ENCODE assay signal across 17 cellular contexts in the genomic region with DNA sequence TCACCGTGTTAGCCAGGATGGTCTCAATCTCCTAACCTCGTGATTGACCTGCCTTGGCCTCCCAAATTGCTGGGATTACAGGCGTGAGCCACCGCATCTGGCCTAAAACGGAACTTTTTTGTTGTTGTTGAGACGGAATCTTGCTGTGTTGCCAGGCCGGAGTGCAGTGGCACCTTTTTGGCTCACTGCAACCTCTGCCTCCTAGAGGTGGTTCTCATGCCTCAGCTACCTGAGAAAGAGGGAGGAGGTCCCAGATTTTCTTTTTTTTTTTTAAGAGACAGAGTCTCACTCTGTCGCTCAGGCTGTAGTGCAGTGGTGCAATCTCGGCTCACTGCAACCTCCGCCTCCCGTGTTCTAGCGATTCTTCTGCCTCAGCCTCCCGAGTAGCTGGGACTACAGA. TPM values are rescaled to one million over a fixed set of nuclear protein-coding genes. Genes with fewer than 3 reads are reported as not detected.
DNase-seq lines count a peak whose midpoint lies in the region; ATAC-seq and TF ChIP-seq lines count a peak whose summit lies in the region.
"Had no signal": no experiment of that assay in that cellular context is flagged by ENCODE, and none has a peak within 500 bp of the region (broad histone marks: within the 10 kb centered on the region; RNA-seq: fewer than 3 reads in every experiment).

No MANE protein-coding gene starts in this region.

- H3K9me3 ChIP-seq in right cardiac atrium (ENCODE audit: control insufficient read depth, low read length) (no peaks in the 10 kb centered on the region), right atrium auricular region (no peaks in the 10 kb centered on the region), H9 (ENCODE audit: control insufficient read depth, low read depth, low read length) (no peaks in the 10 kb centered on the region), endodermal cell (ENCODE audit: control insufficient read depth, low read length) (no peaks in the 10 kb centered on the region)

- H3K9me3 Mint-ChIP-seq in H9 (peaks cover 0 to 2% of the 10 kb centered on the region in 2 experiments; a peak in 2 of 5 replicates), endodermal cell (no peaks in the 10 kb centered on the region)
- H3K9me3 Mint-ChIP-seq: CD4-positive, alpha-beta memory T cell had no signal

- 96% methylated on average over 13 of the region's 13 CpGs for WGBS in right cardiac atrium
- WGBS in H9 (ENCODE audit: extremely low coverage, insufficient read length, low lambda C conversion rate) = no CpG with 5 or more reads among the region's 13 CpGs
- 91 to 95% methylated on average over 13 of the region's 13 CpGs for WGBS in endodermal cell (ENCODE audit: insufficient coverage in 1 of 2, insufficient read length in 1 of 2), 2 experiments

- H4K5ac ChIP-seq in H9 (ENCODE audit: insufficient read length, low read depth, low read length) = no peak overlapping the region

- H3K4me1 Mint-ChIP-seq in H9 (peaks cover 6 to 7% of the 10 kb centered on the region in 2 experiments), endodermal cell (no peaks in the 10 kb centered on the region)

- no peak overlapping the region for H2BK20ac ChIP-seq in H9 (ENCODE audit: low read depth, low read length, poor library complexity, severe bottlenecking)

- no peak overlapping the region for H4K8ac ChIP-seq in H9 (replicated peaks; ENCODE audit: insufficient read length, low read depth, low read length)

- H4K91ac ChIP-seq in H9 (ENCODE audit: insufficient read length, low read depth, low read length) = no peak overlapping the region

- H3K4me1 ChIP-seq in right cardiac atrium (ENCODE audit: control insufficient read depth, insufficient read depth, low read length) (peaks cover 12% of the 10 kb centered on the region), right atrium auricular region (peaks cover 0 to 12% of the 10 kb centered on the region in 2 donors), H9 (ENCODE audit: insufficient read depth, low read length) (no peaks in the 10 kb centered on the region; the same call in 1 of the 2 replicates), endodermal cell (ENCODE audit: control insufficient read depth, insufficient read depth, low read length) (no peaks in the 10 kb centered on the region)

- H3K27ac ChIP-seq in right cardiac atrium (ENCODE audit: low read length) (no peak overlapping the region), right atrium auricular region (no peak overlapping the region), H9 (ENCODE audit: insufficient read length, low read depth, low read length) (no peak overlapping the region), endodermal cell (ENCODE audit: low read depth, low read length) (no peak overlapping the region)
- H3K27ac ChIP-seq: GM23248 had no signal

- intact Hi-C loops in right cardiac atrium (cut with DNase I) = no loop called here

- H2AK5ac ChIP-seq in H9 (ENCODE audit: insufficient read length, low read length) = no peak overlapping the region

- no peaks in the 10 kb centered on the region for H3K79me2 ChIP-seq in H9 (ENCODE audit: insufficient read depth, low read length)

- no peak overlapping the region for H2AFZ ChIP-seq in H9 (ENCODE audit: low read length)
- H2AFZ ChIP-seq: GM23248 had no signal

- H3K9ac ChIP-seq in H9 (ENCODE audit: extremely low read depth, insufficient read length, low read length) (no peak overlapping the region), endodermal cell (ENCODE audit: extremely low read depth, low read length, poor library complexity, severe bottlenecking) (no peak overlapping the region)
- H3K9ac ChIP-seq: GM23248 had no signal

- no peak overlapping the region for H3T11ph ChIP-seq in H9 (ENCODE audit: low read length)

- H3K4me3 Mint-ChIP-seq in H9 (no peak overlapping the region), endodermal cell (no peak overlapping the region)
- H3K4me3 Mint-ChIP-seq: CD4-positive, alpha-beta memory T cell had no signal

- peaks cover 0 to 1% (median 0%) of the 10 kb centered on the region in 3 experiments; a peak in 1 of 7 replicates for H3K36me3 Mint-ChIP-seq in H9 (ENCODE audit: insufficient read depth in 1 of 3, low read depth in 3 of 3)
- no peaks in the 10 kb centered on the region for H3K36me3 Mint-ChIP-seq in endodermal cell (ENCODE audit: low read depth)
- H3K36me3 Mint-ChIP-seq: CD4-positive, alpha-beta memory T cell had no signal

- H3K27me3 ChIP-seq in right cardiac atrium (ENCODE audit: control insufficient read depth, insufficient read depth) (no peaks in the 10 kb centered on the region), right atrium auricular region (no peaks in the 10 kb centered on the region), H9 (ENCODE audit: insufficient read depth, low read length) (no peaks in the 10 kb centered on the region), endodermal cell (ENCODE audit: control insufficient read depth, insufficient read depth, low read length, poor library complexity, severe bottlenecking) (no peaks in the 10 kb centered on the region)

- TF ChIP-seq CTCF in right atrium auricular region (IDR thresholded peaks at IDR 0.05) = no peak
- peak; percentile 44; the same call in 2 of the 3 replicates for TF ChIP-seq CTCF in H9 (conservative IDR thresholded peaks at IDR 0.05)
- peak; percentile 57 for TF ChIP-seq CTCF in endodermal cell (conservative IDR thresholded peaks at IDR 0.05)

- H2BK5ac ChIP-seq in H9 (ENCODE audit: insufficient read length, low read length) = no peak overlapping the region

- no peak for ATAC-seq in right cardiac atrium

- H3K27me3 Mint-ChIP-seq in H9 (ENCODE audit: low read depth) (peaks cover 2% of the 10 kb centered on the region), endodermal cell (ENCODE audit: insufficient read depth) (no peaks in the 10 kb centered on the region)
- H3K27me3 Mint-ChIP-seq: CD4-positive, alpha-beta memory T cell had no signal

- H3K56ac ChIP-seq in H9 (ENCODE audit: insufficient read length, low read depth, low read length) = no peak overlapping the region

- H3K36me3 ChIP-seq in right atrium auricular region = no peaks in the 10 kb centered on the region
- no peaks in the 10 kb centered on the region for H3K36me3 ChIP-seq in endodermal cell (ENCODE audit: control insufficient read depth, insufficient read depth, low read length)

- H3K14ac ChIP-seq in H9 (ENCODE audit: insufficient read depth, low read length) = no peak overlapping the region

- no peaks in the 10 kb centered on the region for H3K23me2 ChIP-seq in H9 (ENCODE audit: insufficient read length, low read depth, low read length, poor library complexity, severe bottlenecking)

- H4K20me1 ChIP-seq in H9 (ENCODE audit: control insufficient read depth, insufficient read depth, insufficient read length) = no peaks in the 10 kb centered on the region

- H2BK15ac ChIP-seq in H9 (ENCODE audit: low read depth, low read length) = no peak overlapping the region

- DNase-seq in right cardiac atrium = peak in 2 of 3 donors; percentile 19
- no peak for DNase-seq in right atrium auricular region (ENCODE audit: low spot score)
- no peak for DNase-seq in H9
- DNase-seq in endodermal cell = no peak
- DNase-seq in NCI-H69 (lab: John Stamatoyannopoulos, UW) = no peak
- no peak for DNase-seq in activated effector memory CD4-positive, alpha-beta T cell treated with anti-CD3 and anti-CD28 coated beads, Interleukin-2, amount 50 U/mL, for 16 hours
- DNase-seq: C1 segment of cervical spinal cord; Calu3; CD4-positive, alpha-beta memory T cell; COR-L47; DMS53; DMS79 treated with DMSO at 0.1 percent for 48 hours; GM23248; HCEC 1CT had no signal

- H3K27ac Mint-ChIP-seq in H9 = peak overlapping the region in 1 of 3 experiments; percentile 53; a peak in 1 of 7 replicates
- H3K27ac Mint-ChIP-seq in endodermal cell = no peak overlapping the region

- no peaks in the 10 kb centered on the region for H3K79me1 ChIP-seq in H9 (ENCODE audit: insufficient read depth, low read depth, low read length, poor library complexity, severe bottlenecking)

- no peak overlapping the region for H3K18ac ChIP-seq in H9 (ENCODE audit: insufficient read length, low read depth, low read length)

- no peak overlapping the region for H2BK12ac ChIP-seq in H9 (ENCODE audit: insufficient read length, low read depth, low read length)

- H2BK120ac ChIP-seq in H9 (ENCODE audit: low read depth, low read length, poor library complexity, severe bottlenecking) = no peak overlapping the region

- H3K4me2 ChIP-seq in H9 (ENCODE audit: insufficient read depth, insufficient read length, low read length) = no peak overlapping the region

- no peak overlapping the region for H3K4ac ChIP-seq in H9 (ENCODE audit: low read depth, low read length)

- H3K4me3 ChIP-seq in right cardiac atrium (ENCODE audit: low read length) = no peak overlapping the region
- no peak overlapping the region for H3K4me3 ChIP-seq in right atrium auricular region
- no peak overlapping the region for H3K4me3 ChIP-seq in endodermal cell (ENCODE audit: low read length)
- H3K4me3 ChIP-seq: GM23248 had no signal

- H3K23ac ChIP-seq in H9 (ENCODE audit: insufficient read length, low read depth, low read length) = no peak overlapping the region

RNA-seq across cellular contexts. Expression of a gene that starts 7.9 kb away (rescaled TPM):
- total RNA-seq in right cardiac atrium (1 to 10 TPM; 1.3 to 3.2 (median 2.1) TPM), right atrium auricular region (1 to 10 TPM in 1 of 2 donors, not detected in 1; 2.0 TPM), H9 (2021) (2.8 and 2.9 TPM in 2 replicates), endodermal cell (under 1 TPM in 1 of 2 donors, not detected in 1; 0.53 TPM)
- 2.0 TPM for polyA plus RNA-seq in right cardiac atrium
- polyA plus RNA-seq in endodermal cell (2013, experiment 1 of 2) = 10.9 TPM
- 15.6 TPM for polyA plus RNA-seq in endodermal cell (2013, experiment 2 of 2)
- total RNA-seq: A172; A673; Calu3; CD4-positive, alpha-beta memory T cell; Daoy had no signal
- polyA plus RNA-seq: CD4-positive, alpha-beta memory T cell had no signal

RNA-seq across cellular contexts. Expression of a gene that starts 34.9 kb away (rescaled TPM):
- total RNA-seq in right cardiac atrium (10 to 100 TPM; 29.3 to 40.2 (median 31.8) TPM), right atrium auricular region (10 to 100 TPM; 45.8 to 55.2 TPM), H9 (2021) (38.1 and 44.4 TPM in 2 replicates), endodermal cell (10 to 100 TPM; 43.3 to 44.7 TPM)
- 22.2 TPM for polyA plus RNA-seq in right cardiac atrium
- 24.1 TPM for polyA plus RNA-seq in endodermal cell (2013, experiment 1 of 2)
- 25.4 TPM for polyA plus RNA-seq in endodermal cell (2013, experiment 2 of 2)

Comparison
In these comparisons a context has a peak if more than half of its experiments do, and no peak if none do; other contexts are left out.
1. DNase-seq: peak in right cardiac atrium (2 of 3); none in right atrium auricular region (single experiment), H9 (single experiment), endodermal cell (single experiment), NCI-H69 (single experiment) and activated effector memory CD4-positive, alpha-beta T cell treated with anti-CD3 and anti-CD28 coated beads, Interleukin-2, amount 50 U/mL, for 16 hours (single experiment).
2. CTCF ChIP-seq: peak in H9 (single experiment) and endodermal cell (single experiment); none in right atrium auricular region (0 of 2).